ENCODE assay signal across 1 cellular context in the genomic region with DNA sequence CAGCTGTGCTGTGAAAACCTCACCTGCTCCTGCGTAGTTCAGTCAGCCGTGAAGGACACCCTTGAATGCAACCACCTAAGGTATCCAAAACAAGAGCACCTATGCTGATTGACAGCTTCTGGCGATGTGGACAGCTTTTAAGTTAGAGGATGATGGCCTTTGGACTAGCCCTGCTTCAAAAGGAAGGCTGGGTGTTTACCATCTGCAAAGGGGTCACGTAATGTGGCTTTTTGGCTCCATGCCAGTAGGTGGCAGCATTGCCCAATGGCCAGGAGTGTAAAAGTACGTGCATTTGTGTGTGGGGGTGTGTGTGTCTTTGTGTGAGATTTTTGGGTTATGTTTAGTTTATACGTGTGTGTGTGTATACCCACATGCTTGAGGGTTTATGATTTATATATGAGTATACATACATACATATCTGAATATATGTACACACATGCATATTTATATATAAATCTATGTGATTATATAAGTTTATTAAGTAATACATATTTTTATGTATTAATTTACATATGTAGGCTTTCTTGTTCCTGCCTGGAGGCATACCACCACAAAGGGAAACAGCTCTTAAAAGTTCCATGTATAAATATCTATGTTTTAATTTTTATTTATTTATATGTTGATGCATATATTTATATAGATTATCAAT.
TF ChIP-seq lines count a peak whose summit lies in the region.

No MANE protein-coding gene starts in this region.

TF ChIP-seq in K562, 482 proteins besides CTCF, POLR2A, EP300 and RAD21 (continued from another document):
- TF ChIP-seq, protein P1, sequence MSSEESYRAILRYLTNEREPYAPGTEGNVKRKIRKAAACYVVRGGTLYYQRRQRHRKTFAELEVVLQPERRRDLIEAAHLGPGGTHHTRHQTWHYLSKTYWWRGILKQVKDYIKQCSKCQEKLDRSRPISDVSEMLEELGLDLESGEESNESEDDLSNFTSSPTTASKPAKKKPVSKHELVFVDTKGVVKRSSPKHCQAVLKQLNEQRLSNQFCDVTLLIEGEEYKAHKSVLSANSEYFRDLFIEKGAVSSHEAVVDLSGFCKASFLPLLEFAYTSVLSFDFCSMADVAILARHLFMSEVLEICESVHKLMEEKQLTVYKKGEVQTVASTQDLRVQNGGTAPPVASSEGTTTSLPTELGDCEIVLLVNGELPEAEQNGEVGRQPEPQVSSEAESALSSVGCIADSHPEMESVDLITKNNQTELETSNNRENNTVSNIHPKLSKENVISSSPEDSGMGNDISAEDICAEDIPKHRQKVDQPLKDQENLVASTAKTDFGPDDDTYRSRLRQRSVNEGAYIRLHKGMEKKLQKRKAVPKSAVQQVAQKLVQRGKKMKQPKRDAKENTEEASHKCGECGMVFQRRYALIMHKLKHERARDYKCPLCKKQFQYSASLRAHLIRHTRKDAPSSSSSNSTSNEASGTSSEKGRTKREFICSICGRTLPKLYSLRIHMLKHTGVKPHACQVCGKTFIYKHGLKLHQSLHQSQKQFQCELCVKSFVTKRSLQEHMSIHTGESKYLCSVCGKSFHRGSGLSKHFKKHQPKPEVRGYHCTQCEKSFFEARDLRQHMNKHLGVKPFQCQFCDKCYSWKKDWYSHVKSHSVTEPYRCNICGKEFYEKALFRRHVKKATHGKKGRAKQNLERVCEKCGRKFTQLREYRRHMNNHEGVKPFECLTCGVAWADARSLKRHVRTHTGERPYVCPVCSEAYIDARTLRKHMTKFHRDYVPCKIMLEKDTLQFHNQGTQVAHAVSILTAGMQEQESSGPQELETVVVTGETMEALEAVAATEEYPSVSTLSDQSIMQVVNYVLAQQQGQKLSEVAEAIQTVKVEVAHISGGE (CRISPR knock-in tag; IDR thresholded peaks at IDR 0.05), result no peak
- peak; percentile 14; the same call in 1 of the 2 replicates for TF ChIP-seq CREM (IDR thresholded peaks at IDR 0.05; ENCODE audit: low read depth)
- peak; percentile 33 to 53; a peak in 1 of 4 replicates for TF ChIP-seq FOXK2 (conservative IDR thresholded peaks at IDR 0.05 in 1 of 2, IDR thresholded peaks at IDR 0.05 in 1 of 2; ENCODE audit: low read depth in 2 of 2)
- no peak for TF ChIP-seq CBFB (CRISPR knock-in tag; IDR thresholded peaks at IDR 0.05)
- TF ChIP-seq NFIC (IDR thresholded peaks at IDR 0.05), result peak; percentile 96
- TF ChIP-seq, protein P2, sequence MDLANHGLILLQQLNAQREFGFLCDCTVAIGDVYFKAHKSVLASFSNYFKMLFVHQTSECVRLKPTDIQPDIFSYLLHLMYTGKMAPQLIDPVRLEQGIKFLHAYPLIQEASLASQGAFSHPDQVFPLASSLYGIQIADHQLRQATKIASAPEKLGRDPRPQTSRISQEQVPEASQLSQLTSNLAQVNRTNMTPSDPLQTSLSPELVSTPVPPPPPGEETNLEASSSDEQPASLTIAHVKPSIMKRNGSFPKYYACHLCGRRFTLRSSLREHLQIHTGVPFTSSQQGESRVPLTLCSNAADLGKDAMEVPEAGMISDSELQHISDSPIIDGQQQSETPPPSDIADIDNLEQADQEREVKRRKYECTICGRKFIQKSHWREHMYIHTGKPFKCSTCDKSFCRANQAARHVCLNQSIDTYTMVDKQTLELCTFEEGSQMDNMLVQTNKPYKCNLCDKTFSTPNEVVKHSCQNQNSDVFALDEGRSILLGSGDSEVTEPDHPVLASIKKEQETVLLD (IDR thresholded peaks at IDR 0.05), result no peak
